25 cellular contexts compared by ENCODE assay signal in genomic region chr1:53573522-53573921, GRCh38.
DNase-seq lines count a peak whose midpoint lies in the region; ATAC-seq and TF ChIP-seq lines count a peak whose summit lies in the region.
"Had no signal": no experiment of that assay in that cellular context is flagged by ENCODE, and none has a peak within 500 bp of the region (broad histone marks: within the 10 kb centered on the region; RNA-seq: fewer than 3 reads in every experiment).

No MANE protein-coding gene starts in this region.

- H3K79me2 ChIP-seq in OCI-LY7 (ENCODE audit: insufficient read depth, low read depth, low read length), result no peaks in the 10 kb centered on the region
- H3K79me2 ChIP-seq: parathyroid adenoma had no signal

- intact Hi-C loops in CD14-positive monocyte (cut with micrococcal nuclease) (no loop called here), sciatic nerve (cut with DNase I) (no loop called here), OCI-LY7 (cut with micrococcal nuclease; ENCODE audit: unreplicated experiment) (no loop called here)

- H3K27ac ChIP-seq in gastroesophageal sphincter (peak overlapping the region in 3 of 4 donors; percentile 56 to 82 (median 70)), OCI-LY7 (ENCODE audit: low read depth, low read length, poor library complexity, severe bottlenecking) (no peak overlapping the region)
- H3K27ac ChIP-seq: BLaER1 treated with 17β-estradiol and CSF1 and Interleukin-3, amounts not matched to agents 10 nM and 100 nM; parathyroid adenoma; right atrium auricular region; thyroid gland had no signal

- no TSS peak for BruUV-seq in OCI-LY7 (replicated peaks; lab: Mats Ljungman, UMichigan)

- no peak overlapping the region for H3K4me3 ChIP-seq in gastroesophageal sphincter
- no peak overlapping the region for H3K4me3 ChIP-seq in MG63
- H3K4me3 ChIP-seq in OCI-LY7 (ENCODE audit: low read depth, low read length, poor library complexity, severe bottlenecking), result no peak overlapping the region
- H3K4me3 ChIP-seq: BLaER1 treated with 17β-estradiol and CSF1 and Interleukin-3, amounts not matched to agents 10 nM and 100 nM; right atrium auricular region; thyroid gland had no signal

- H2AFZ ChIP-seq in OCI-LY7 (ENCODE audit: low read length), result no peak overlapping the region
- H2AFZ ChIP-seq: parathyroid adenoma had no signal

- no peaks in the 10 kb centered on the region for H3K9me3 ChIP-seq in gastroesophageal sphincter
- no peaks in the 10 kb centered on the region for H3K9me3 ChIP-seq in MG63
- no peaks in the 10 kb centered on the region for H3K9me3 ChIP-seq in OCI-LY7 (ENCODE audit: low read length)
- H3K9me3 ChIP-seq: BLaER1 treated with 17β-estradiol and CSF1 and Interleukin-3, amounts not matched to agents 10 nM and 100 nM; Caco-2; right atrium auricular region; thyroid gland had no signal

- DNase-seq in CD14-positive monocyte (ENCODE audit: low spot score), result peak; percentile 36
- peak; percentile 32 for DNase-seq in G401 (ENCODE audit: low spot score)
- DNase-seq in sciatic nerve (ENCODE audit: low spot score), result peak; percentile 35
- no peak for DNase-seq in MG63
- DNase-seq in OCI-LY7 (ENCODE audit: low spot score), result no peak
- DNase-seq: activated CD4-positive, alpha-beta T cell treated with anti-CD3 and anti-CD28 coated beads for 36 hours; activated CD8-positive, alpha-beta T cell treated with anti-CD3 and anti-CD28 coated beads for 36 hours; GDM1; hypothalamus; immature natural killer cell; left cardiac atrium; NCI-H1092 treated with DMSO at 0.1 percent for 48 hours; NCI-H748 treated with DMSO at 0.1 percent for 48 hours; SHP77; stimulated activated CD4-positive, alpha-beta T cell treated with anti-CD3 and anti-CD28 coated beads, Interleukin-2, amount 100 ng/mL, for 24 hours; stimulated activated naive CD8-positive, alpha-beta T cell treated with anti-CD3 and anti-CD28 coated beads, Interleukin-15, amount 100 ng/mL, for 72 hours; T-helper 2 cell; thyroid gland had no signal

- no peaks in the 10 kb centered on the region for H3K9me3 Mint-ChIP-seq in CD14-positive monocyte
- H3K9me3 Mint-ChIP-seq: activated CD8-positive, alpha-beta T cell treated with anti-CD3 and anti-CD28 coated beads for 36 hours; activated naive CD4-positive, alpha-beta T cell treated with anti-CD3 and anti-CD28 coated beads, Interleukin-2, amount 50 U/mL, for 24 hours; immature natural killer cell; stimulated activated naive CD8-positive, alpha-beta T cell treated with anti-CD3 and anti-CD28 coated beads, Interleukin-15, amount 100 ng/mL, for 72 hours had no signal

- CTCF ChIA-PET in OCI-LY7 (lab: Charles Lee; ENCODE audit: unreplicated experiment), result no interaction called here

- H3K4me1 Mint-ChIP-seq in CD14-positive monocyte, result no peaks in the 10 kb centered on the region
- H3K4me1 Mint-ChIP-seq: activated CD4-positive, alpha-beta T cell treated with anti-CD3 and anti-CD28 coated beads for 36 hours; stimulated activated naive CD8-positive, alpha-beta T cell treated with anti-CD3 and anti-CD28 coated beads, Interleukin-15, amount 100 ng/mL, for 72 hours had no signal

- H3K36me3 ChIP-seq in gastroesophageal sphincter (no peaks in the 10 kb centered on the region), MG63 (no peaks in the 10 kb centered on the region), OCI-LY7 (ENCODE audit: insufficient read depth, low read length) (no peaks in the 10 kb centered on the region)
- H3K36me3 ChIP-seq: BLaER1 treated with 17β-estradiol and CSF1 and Interleukin-3, amounts not matched to agents 10 nM and 100 nM; right atrium auricular region; thyroid gland had no signal

- TF ChIP-seq CTCF in CD14-positive monocyte (IDR thresholded peaks at IDR 0.05), result no peak
- TF ChIP-seq CTCF in gastroesophageal sphincter (IDR thresholded peaks at IDR 0.05), result no peak
- no peak for TF ChIP-seq CTCF in OCI-LY7 (conservative IDR thresholded peaks at IDR 0.05; ENCODE audit: low read length)

- in situ Hi-C loops in G401 (cut with HindIII; ENCODE audit: low sequenced_read_pairs), result no loop called here

- no peak overlapping the region for H3K27ac Mint-ChIP-seq in CD14-positive monocyte
- H3K27ac Mint-ChIP-seq: activated CD4-positive, alpha-beta T cell treated with anti-CD3 and anti-CD28 coated beads for 36 hours; activated CD8-positive, alpha-beta T cell treated with anti-CD3 and anti-CD28 coated beads for 36 hours; stimulated activated naive CD8-positive, alpha-beta T cell treated with anti-CD3 and anti-CD28 coated beads, Interleukin-15, amount 100 ng/mL, for 72 hours had no signal

- H3K27me3 ChIP-seq in gastroesophageal sphincter, result no peaks in the 10 kb centered on the region
- no peaks in the 10 kb centered on the region for H3K27me3 ChIP-seq in MG63
- H3K27me3 ChIP-seq: BLaER1 treated with 17β-estradiol and CSF1 and Interleukin-3, amounts not matched to agents 10 nM and 100 nM; right atrium auricular region; thyroid gland had no signal

- TF ChIP-seq EP300 in gastroesophageal sphincter (IDR thresholded peaks at IDR 0.05), result no peak

- no peaks in the 10 kb centered on the region for H3K9me2 ChIP-seq in OCI-LY7 (ENCODE audit: insufficient read depth, low read length)

- H3K4me3 Mint-ChIP-seq in CD14-positive monocyte, result no peak overlapping the region
- H3K4me3 Mint-ChIP-seq: activated CD4-positive, alpha-beta T cell treated with anti-CD3 and anti-CD28 coated beads for 36 hours; activated CD8-positive, alpha-beta T cell treated with anti-CD3 and anti-CD28 coated beads for 36 hours; activated naive CD4-positive, alpha-beta T cell treated with anti-CD3 and anti-CD28 coated beads, Interleukin-2, amount 50 U/mL, for 24 hours; stimulated activated naive CD8-positive, alpha-beta T cell treated with anti-CD3 and anti-CD28 coated beads, Interleukin-15, amount 100 ng/mL, for 72 hours had no signal

- no peak overlapping the region for H3K4me2 ChIP-seq in OCI-LY7 (ENCODE audit: low read length)

- peaks cover 0 to 26% (median 5%) of the 10 kb centered on the region in 3 donors for H3K4me1 ChIP-seq in gastroesophageal sphincter
- no peaks in the 10 kb centered on the region for H3K4me1 ChIP-seq in OCI-LY7 (ENCODE audit: insufficient read depth, low read length, poor library complexity, severe bottlenecking)
- H3K4me1 ChIP-seq: Caco-2, parathyroid adenoma, thyroid gland had no signal

- ATAC-seq in gastroesophageal sphincter (no peak), sciatic nerve (no peak), GM18867 (IDR thresholded peaks at IDR 0.05; ENCODE audit: unreplicated experiment) (no peak)
- ATAC-seq: activated CD4-positive, alpha-beta T cell treated with anti-CD3 and anti-CD28 coated beads for 36 hours; activated CD8-positive, alpha-beta T cell treated with anti-CD3 and anti-CD28 coated beads for 36 hours; stimulated activated naive CD8-positive, alpha-beta T cell treated with anti-CD3 and anti-CD28 coated beads, Interleukin-15, amount 100 ng/mL, for 72 hours had no signal

- POLR2A ChIA-PET in OCI-LY7 (lab: Charles Lee), result no interaction called here

- peaks cover 0 to 1% (median 0%) of the 10 kb centered on the region in 3 donors for H3K27me3 Mint-ChIP-seq in CD14-positive monocyte (ENCODE audit: low read depth in 3 of 3)
- H3K27me3 Mint-ChIP-seq: activated CD4-positive, alpha-beta T cell treated with anti-CD3 and anti-CD28 coated beads for 36 hours had no signal

- WGBS in gastroesophageal sphincter (ENCODE audit: low coverage in 1 of 2), 2 donors, result 79 to 100% methylated on average over 5 to 6 of the region's 8 CpGs

- no peak for TF ChIP-seq POLR2A in gastroesophageal sphincter (IDR thresholded peaks at IDR 0.05)

- no peaks in the 10 kb centered on the region for H4K20me1 ChIP-seq in OCI-LY7 (ENCODE audit: insufficient read depth, low read length)

- no peaks in the 10 kb centered on the region for H3K36me3 Mint-ChIP-seq in CD14-positive monocyte
- H3K36me3 Mint-ChIP-seq: activated naive CD4-positive, alpha-beta T cell treated with anti-CD3 and anti-CD28 coated beads, Interleukin-2, amount 50 U/mL, for 24 hours had no signal

Comparison
In these comparisons a context has a peak if more than half of its experiments do, and no peak if none do; other contexts are left out.
1. DNase-seq: peak in CD14-positive monocyte (single experiment), G401 (single experiment) and sciatic nerve (single experiment); none in MG63 (single experiment) and OCI-LY7 (single experiment).